21 cellular contexts compared by ENCODE assay signal in genomic region chr5:72214168-72214567, GRCh38.
"Had no signal": no experiment of that assay in that cellular context is flagged by ENCODE, and none has a peak within 500 bp of the region (broad histone marks: within the 10 kb centered on the region; RNA-seq: fewer than 3 reads in every experiment).

No MANE protein-coding gene starts in this region.

- DNase-seq: activated CD4-positive, alpha-beta T cell treated with anti-CD3 and anti-CD28 coated beads for 4 hours; activated CD8-positive, alpha-beta memory T cell treated with anti-CD3 and anti-CD28 coated beads, Interleukin-2, amount 50 U/mL, for 4 hours; activated CD8-positive, alpha-beta T cell treated with anti-CD3 and anti-CD28 coated beads for 36 hours; activated effector memory CD4-positive, alpha-beta T cell treated with Interleukin-2 at 50 U/mL for 16 hours; activated naive CD4-positive, alpha-beta T cell treated with Interleukin-2 at 50 U/mL for 16 hours; activated naive CD8-positive, alpha-beta T cell treated with anti-CD3 and anti-CD28 coated beads, Interleukin-2, amount 50 U/mL, for 24 hours; amniotic stem cell; body of pancreas; Karpas-422; MM.1S; NCI-H1105; NCI-H1436; NCI-H1694 treated with DMSO at 0.1 percent for 48 hours; NCI-H2029 treated with DMSO at 0.1 percent for 48 hours; NCI-H2171; NCI-H2227 treated with DMSO at 0.1 percent for 48 hours; NCI-H446 treated with DMSO at 0.1 percent for 48 hours; NCI-H524 treated with DMSO at 0.1 percent for 48 hours; NCI-H748 treated with DMSO at 0.1 percent for 48 hours; SJCRH30 had no signal

- ATAC-seq: activated CD4-positive, CD25-positive, alpha-beta regulatory T cell treated with anti-CD3 and anti-CD28 coated beads, Interleukin-2, amount 50 U/mL, for 24 hours; activated CD8-positive, alpha-beta T cell treated with anti-CD3 and anti-CD28 coated beads for 36 hours; activated naive CD8-positive, alpha-beta T cell treated with anti-CD3 and anti-CD28 coated beads, Interleukin-2, amount 50 U/mL, for 24 hours; body of pancreas had no signal
